In the genomic region with DNA sequence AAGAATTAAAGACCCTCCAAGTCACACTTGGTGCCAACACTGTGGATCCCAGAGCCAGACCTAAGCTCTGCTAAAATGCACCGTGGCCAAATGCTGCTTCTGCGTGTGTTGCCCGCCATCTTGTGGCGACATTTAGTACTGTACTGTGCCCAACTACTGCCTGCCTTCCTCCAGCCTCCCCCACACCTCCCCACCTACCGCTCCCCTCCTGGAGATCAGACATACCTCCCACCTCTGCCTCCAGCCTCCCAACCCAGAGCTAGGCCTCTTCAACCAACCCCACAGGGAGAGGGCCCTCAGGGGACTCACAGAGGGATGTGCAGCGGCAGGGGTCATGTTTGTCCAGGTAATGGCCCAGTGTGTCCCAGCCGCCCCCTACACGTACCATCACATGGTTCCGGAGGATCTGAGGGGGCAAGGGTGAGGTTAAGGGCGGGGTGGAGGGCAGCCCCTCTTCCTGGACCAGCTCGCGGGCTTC, we compare ENCODE assay signal across 8 cellular contexts. TPM values are rescaled to one million over a fixed set of nuclear protein-coding genes. Genes with fewer than 3 reads are reported as not detected.
DNase-seq lines count a peak whose midpoint lies in the region; ATAC-seq and TF ChIP-seq lines count a peak whose summit lies in the region.

No MANE protein-coding gene starts in this region.

- no peak overlapping the region for H3K27ac ChIP-seq in right cardiac atrium (ENCODE audit: low read length)
- no peak overlapping the region for H3K27ac ChIP-seq in sigmoid colon

- intact Hi-C loops in right cardiac atrium (cut with DNase I), result loop anchor here (2.0 to 10.0 kb wide), 6 partner anchors 83 to 433 kb away; no protein-coding TSS in a partner anchor
- intact Hi-C loops in sigmoid colon (cut with DNase I), result loop anchor here (5.0 to 10.0 kb wide), 5 partner anchors 83 to 583 kb away; partner anchors contain the start of gene SLFN12L

- H3K9me3 ChIP-seq in right cardiac atrium (ENCODE audit: control insufficient read depth, low read length) (no peaks in the 10 kb centered on the region), sigmoid colon (no peaks in the 10 kb centered on the region)

- ATAC-seq in right cardiac atrium (peak; percentile 69 to 73), GM18909 (IDR thresholded peaks at IDR 0.05; ENCODE audit: poor library complexity, unreplicated experiment) (no peak), HG02870 (IDR thresholded peaks at IDR 0.05; ENCODE audit: unreplicated experiment) (no peak)

- TF ChIP-seq EP300 in sigmoid colon (IDR thresholded peaks at IDR 0.05), result no peak

- H3K27me3 ChIP-seq in right cardiac atrium (ENCODE audit: control insufficient read depth, insufficient read depth) (no peaks in the 10 kb centered on the region), sigmoid colon (peaks cover 30 to 79% (median 55%) of the 10 kb centered on the region in 3 donors)

- H3K36me3 ChIP-seq in sigmoid colon, result no peaks in the 10 kb centered on the region

- peaks cover 1% of the 10 kb centered on the region for H3K4me1 ChIP-seq in right cardiac atrium (ENCODE audit: control insufficient read depth, insufficient read depth, low read length)
- peaks cover 0 to 13% (median 9%) of the 10 kb centered on the region in 4 donors for H3K4me1 ChIP-seq in sigmoid colon

- TF ChIP-seq POLR2A in sigmoid colon (IDR thresholded peaks at IDR 0.05), result no peak

- peak; percentile 86 for TF ChIP-seq CTCF in GM12872 (IDR thresholded peaks at IDR 0.05; ENCODE audit: insufficient read depth, low read depth, low read length)
- TF ChIP-seq CTCF in sigmoid colon (IDR thresholded peaks at IDR 0.05), result peak; percentile 85 to 90 (median 87)

- WGBS in right cardiac atrium, result 26% methylated on average over 12 of the region's 12 CpGs
- 27 to 40% methylated on average over 12 of the region's 12 CpGs for WGBS in sigmoid colon, 2 donors

- peak; percentile 55 for DNase-seq in NCI-H1105 (lab: John Stamatoyannopoulos, UW)
- DNase-seq in T-helper 1 cell, result peak; percentile 44 to 74 (median 65)
- peak; percentile 67 for DNase-seq in amniotic epithelial cell (ENCODE audit: low read depth)
- DNase-seq in right cardiac atrium, result peak; percentile 74 to 91 (median 84)
- DNase-seq in sigmoid colon, result peak; percentile 88

- H3K4me3 ChIP-seq in right cardiac atrium (ENCODE audit: low read length), result no peak overlapping the region
- no peak overlapping the region for H3K4me3 ChIP-seq in sigmoid colon

RNA-seq across cellular contexts. Expression of gene GAS2L2, which starts 5.5 kb away (rescaled TPM):
- total RNA-seq in right cardiac atrium (under 1 TPM in 2 of 4 donors, not detected in 2; 0.09 to 0.19 TPM), sigmoid colon (not detected)
- polyA plus RNA-seq in right cardiac atrium (0.14 TPM), sigmoid colon (under 1 TPM in 1 of 3 donors, not detected in 2; 0.06 TPM)

RNA-seq across cellular contexts. Expression of gene C17orf50, which starts 13.1 kb away (rescaled TPM):
- total RNA-seq in right cardiac atrium, result not detected
- 0.14 TPM for polyA plus RNA-seq in right cardiac atrium
- total RNA-seq in sigmoid colon, result not detected
- under 1 TPM in 1 of 3 donors, not detected in 2; 0.07 TPM for polyA plus RNA-seq in sigmoid colon

RNA-seq across cellular contexts. Expression of gene RASL10B, which starts 16.1 kb away (rescaled TPM):
- 10 to 100 TPM; 19.0 to 47.4 (median 34.4) TPM for total RNA-seq in right cardiac atrium
- 37.2 TPM for polyA plus RNA-seq in right cardiac atrium
- 1 to 10 TPM; 3.6 to 5.5 (median 3.8) TPM for total RNA-seq in sigmoid colon
- polyA plus RNA-seq in sigmoid colon, result 1 to 10 TPM in 1 of 3 donors, under 1 TPM in 1, not detected in 1; 0.60 to 1.8 TPM

RNA-seq across cellular contexts. Expression of gene MMP28, which starts 47.9 kb away (rescaled TPM):
- total RNA-seq in right cardiac atrium, result 1 to 10 TPM; 4.6 to 5.8 (median 5.4) TPM
- polyA plus RNA-seq in right cardiac atrium, result 9.2 TPM
- 10 to 100 TPM; 15.8 to 60.8 (median 40.5) TPM for total RNA-seq in sigmoid colon
- 10 to 100 TPM; 24.0 to 52.9 (median 30.3) TPM for polyA plus RNA-seq in sigmoid colon

Comparison
In these comparisons a context has a peak if more than half of its experiments do, and no peak if none do; other contexts are left out.
1. ATAC-seq: peak in right cardiac atrium (2 of 2); none in GM18909 (single experiment) and HG02870 (single experiment).
2. Peak in every context shown above with its lines, with median percentiles within 50 percentile points of each other: DNase-seq.